Comparison of ENCODE assay signal across 16 cellular contexts in genomic region chr12:128408669-128409068, GRCh38.
A peak's percentile ranks its signal among the peaks of the same experiment; 100 is the strongest.
DNase-seq lines count a peak whose midpoint lies in the region; ATAC-seq and TF ChIP-seq lines count a peak whose summit lies in the region.
"Had no signal": no experiment of that assay in that cellular context is flagged by ENCODE, and none has a peak within 500 bp of the region (broad histone marks: within the 10 kb centered on the region; RNA-seq: fewer than 3 reads in every experiment).

No MANE protein-coding gene starts in this region.

- H3K9ac ChIP-seq in neuronal stem cell (ENCODE audit: low read depth, low read length, poor library complexity) (no peak overlapping the region), MM.1S (ENCODE audit: low read length) (no peak overlapping the region)

- H3K27ac Mint-ChIP-seq in brain: peak overlapping the region in 3 of 5 experiments; percentile 47 to 73 (median 70)
- H3K27ac Mint-ChIP-seq in glutamatergic neuron (ENCODE audit: unreplicated experiment): peak overlapping the region; percentile 29
- H3K27ac Mint-ChIP-seq: CD8-positive, alpha-beta T cell had no signal

- peak; percentile 63 for DNase-seq in Ammon's horn (ENCODE audit: low spot score)
- peak; percentile 33 for DNase-seq in glutamatergic neuron
- DNase-seq in neuronal stem cell (ENCODE audit: low spot score): no peak
- no peak for DNase-seq in MM.1S
- no peak for DNase-seq in HEK293T (ENCODE audit: extremely low spot score)
- DNase-seq: 8988T; CD8-positive, alpha-beta T cell; DND-41; Kasumi-1; NCI-H1417; NCI-H187; NCI-H69; Peyer's patch had no signal

- H3K4me1 Mint-ChIP-seq in brain (peaks cover 17% of the 10 kb centered on the region), glutamatergic neuron (ENCODE audit: low read depth, unreplicated experiment) (peaks cover 8% of the 10 kb centered on the region)

- peaks cover 10% of the 10 kb centered on the region for H3K27me3 Mint-ChIP-seq in brain
- H3K27me3 Mint-ChIP-seq in glutamatergic neuron (ENCODE audit: unreplicated experiment): peaks cover 1% of the 10 kb centered on the region

- H2BK5ac ChIP-seq in neuronal stem cell (ENCODE audit: low read length): no peak overlapping the region

- peaks cover 0 to 9% of the 10 kb centered on the region in 2 donors for H3K36me3 ChIP-seq in neuronal stem cell (replicated peaks in 1 of 2; ENCODE audit: control insufficient read depth in 2 of 2, insufficient read depth in 2 of 2, low read length in 2 of 2)
- no peaks in the 10 kb centered on the region for H3K36me3 ChIP-seq in MM.1S (replicated peaks; ENCODE audit: insufficient read depth, low read length)
- H3K36me3 ChIP-seq: Peyer's patch had no signal

- CTCF ChIA-PET in HEK293T (lab: Yijun Ruan, JAX): no interaction called here

- H3K9me3 ChIP-seq in neuronal stem cell (replicated peaks in 1 of 2; ENCODE audit: control insufficient read depth in 2 of 2, insufficient read depth in 1 of 2, low read depth in 1 of 2, low read length in 2 of 2): peaks cover 2 to 12% of the 10 kb centered on the region in 2 donors
- H3K9me3 ChIP-seq in MM.1S (replicated peaks; ENCODE audit: insufficient read depth, low read length): no peaks in the 10 kb centered on the region
- H3K9me3 ChIP-seq: Peyer's patch had no signal

- H4K91ac ChIP-seq in neuronal stem cell (ENCODE audit: low read depth, low read length, poor library complexity): no peak overlapping the region

- H3K4me2 ChIP-seq in neuronal stem cell (ENCODE audit: insufficient read depth, low read length, poor library complexity, severe bottlenecking) (no peak overlapping the region), MM.1S (ENCODE audit: low read depth, low read length) (no peak overlapping the region)

- H2BK15ac ChIP-seq in neuronal stem cell (ENCODE audit: low read length): no peak overlapping the region

- peak overlapping the region; percentile 12 for H3K4ac ChIP-seq in neuronal stem cell (ENCODE audit: low read length)

- H3K27ac ChIP-seq in neuronal stem cell (replicated peaks; ENCODE audit: low read length) (peak overlapping the region; percentile 12), MM.1S (ENCODE audit: low read length) (no peak overlapping the region)
- H3K27ac ChIP-seq: Peyer's patch had no signal

- no peak overlapping the region for H3K23ac ChIP-seq in neuronal stem cell (ENCODE audit: low read depth, low read length, poor library complexity)

- H3K4me3 ChIP-seq in neuronal stem cell (ENCODE audit: low read length in 2 of 2): no peak overlapping the region
- no peak overlapping the region for H3K4me3 ChIP-seq in MM.1S (ENCODE audit: low read length)
- H3K4me3 ChIP-seq: Peyer's patch had no signal

- no peaks in the 10 kb centered on the region for H3K79me1 ChIP-seq in neuronal stem cell (ENCODE audit: low read depth, low read length)

- H4K20me1 ChIP-seq in MM.1S (ENCODE audit: insufficient read depth, low read length): no peaks in the 10 kb centered on the region

- H3K9me3 Mint-ChIP-seq in brain: peaks cover 8 to 78% (median 13%) of the 10 kb centered on the region in 5 experiments
- H3K9me3 Mint-ChIP-seq in glutamatergic neuron (ENCODE audit: unreplicated experiment): peaks cover 17% of the 10 kb centered on the region

- TF ChIP-seq CTCF in brain (conservative IDR thresholded peaks at IDR 0.05) (no peak), glutamatergic neuron (IDR thresholded peaks at IDR 0.05; ENCODE audit: partially characterized antibody, unreplicated experiment) (no peak), MM.1S (IDR thresholded peaks at IDR 0.05; ENCODE audit: low read length) (no peak)

- ATAC-seq in HG03108 (IDR thresholded peaks at IDR 0.05; ENCODE audit: unreplicated experiment): no peak
- ATAC-seq: CD8-positive, alpha-beta T cell; SK-N-SH treated with all-trans-retinoic acid at 6 μM for 48 hours had no signal

- POLR2A ChIA-PET in HEK293T (lab: Yijun Ruan, JAX): no interaction called here

- H3K27me3 ChIP-seq in neuronal stem cell (ENCODE audit: control insufficient read depth in 3 of 3, insufficient read depth in 3 of 3, low read depth in 1 of 3, low read length in 3 of 3) (no peaks in the 10 kb centered on the region), MM.1S (replicated peaks; ENCODE audit: insufficient read depth, low read length) (no peaks in the 10 kb centered on the region)
- H3K27me3 ChIP-seq: Peyer's patch had no signal

- H3K14ac ChIP-seq in neuronal stem cell (ENCODE audit: low read length): no peak overlapping the region

- H4K8ac ChIP-seq in neuronal stem cell (ENCODE audit: low read depth, low read length): no peak overlapping the region

- H3F3A ChIP-seq in MM.1S (ENCODE audit: insufficient read depth, low read length): no peaks in the 10 kb centered on the region

- peak overlapping the region; percentile 45 for H3K18ac ChIP-seq in neuronal stem cell (ENCODE audit: low read length)

- no peaks in the 10 kb centered on the region for H3K79me2 ChIP-seq in MM.1S (ENCODE audit: low read length)

- peaks cover 6% of the 10 kb centered on the region for H3K36me3 Mint-ChIP-seq in brain
- peaks cover 22% of the 10 kb centered on the region for H3K36me3 Mint-ChIP-seq in glutamatergic neuron (ENCODE audit: unreplicated experiment)
- H3K36me3 Mint-ChIP-seq: CD8-positive, alpha-beta T cell had no signal

- H3K4me3 Mint-ChIP-seq in brain (peak overlapping the region in 1 of 5 experiments; percentile 3), glutamatergic neuron (ENCODE audit: unreplicated experiment) (no peak overlapping the region)
- H3K4me3 Mint-ChIP-seq: CD8-positive, alpha-beta T cell had no signal

- H3K4me1 ChIP-seq in neuronal stem cell (ENCODE audit: control insufficient read depth in 2 of 2, insufficient read depth in 1 of 2, low read depth in 1 of 2, low read length in 2 of 2) (peaks cover 4 to 9% of the 10 kb centered on the region in 2 donors), MM.1S (ENCODE audit: low read length) (no peaks in the 10 kb centered on the region)
- H3K4me1 ChIP-seq: Peyer's patch had no signal

- no peak overlapping the region for H2AK5ac ChIP-seq in neuronal stem cell (ENCODE audit: low read depth, low read length)

- H2AFZ ChIP-seq in neuronal stem cell (ENCODE audit: low read length) (no peak overlapping the region), MM.1S (ENCODE audit: low read length) (no peak overlapping the region)

- no CpG with 5 or more reads among the region's 9 CpGs for WGBS in neuronal stem cell (ENCODE audit: extremely low coverage in 2 of 2, insufficient read length in 2 of 2, insufficient replicate concordance in 1 of 2), 2 donors

- H2BK120ac ChIP-seq in neuronal stem cell (ENCODE audit: low read depth, low read length): no peak overlapping the region

- no peaks in the 10 kb centered on the region for H3K9me2 ChIP-seq in MM.1S (replicated peaks; ENCODE audit: insufficient read depth, low read length)

- H2BK12ac ChIP-seq in neuronal stem cell (ENCODE audit: low read length): no peak overlapping the region

TF ChIP-seq in HEK293T, 16 proteins besides CTCF, POLR2A, EP300 and RAD21:
- TF ChIP-seq HDGF (IDR thresholded peaks at IDR 0.05; ENCODE audit: borderline replicate concordance) (no peak), PKNOX1 (IDR thresholded peaks at IDR 0.05) (no peak), L3MBTL2 (conservative IDR thresholded peaks at IDR 0.05) (no peak), CTBP1 (IDR thresholded peaks at IDR 0.05; ENCODE audit: borderline replicate concordance) (no peak), ZNF384 (IDR thresholded peaks at IDR 0.05) (no peak), ARNT (IDR thresholded peaks at IDR 0.05) (no peak), ELF4 (IDR thresholded peaks at IDR 0.05) (no peak), FOXK2 (IDR thresholded peaks at IDR 0.05) (no peak), FOXA1 (IDR thresholded peaks at IDR 0.05) (no peak), LEF1 (IDR thresholded peaks at IDR 0.05; ENCODE audit: borderline replicate concordance) (no peak), SUZ12 (IDR thresholded peaks at IDR 0.05) (no peak), NFRKB (IDR thresholded peaks at IDR 0.05) (no peak), FOXM1 (IDR thresholded peaks at IDR 0.05; ENCODE audit: borderline replicate concordance) (no peak), BHLHE40 (IDR thresholded peaks at IDR 0.05; ENCODE audit: borderline replicate concordance) (no peak), TARDBP (IDR thresholded peaks at IDR 0.05) (no peak), SP1 (IDR thresholded peaks at IDR 0.05) (no peak)
TF ChIP-seq in HEK293T: peak in this region for 0.

Comparison
In these comparisons a context has a peak if more than half of its experiments do, and no peak if none do; other contexts are left out.
1. DNase-seq: peak in Ammon's horn (single experiment) and glutamatergic neuron (single experiment); none in neuronal stem cell (single experiment), MM.1S (single experiment) and HEK293T (single experiment).